ENCODE assay signal across 21 cellular contexts in the genomic region with DNA sequence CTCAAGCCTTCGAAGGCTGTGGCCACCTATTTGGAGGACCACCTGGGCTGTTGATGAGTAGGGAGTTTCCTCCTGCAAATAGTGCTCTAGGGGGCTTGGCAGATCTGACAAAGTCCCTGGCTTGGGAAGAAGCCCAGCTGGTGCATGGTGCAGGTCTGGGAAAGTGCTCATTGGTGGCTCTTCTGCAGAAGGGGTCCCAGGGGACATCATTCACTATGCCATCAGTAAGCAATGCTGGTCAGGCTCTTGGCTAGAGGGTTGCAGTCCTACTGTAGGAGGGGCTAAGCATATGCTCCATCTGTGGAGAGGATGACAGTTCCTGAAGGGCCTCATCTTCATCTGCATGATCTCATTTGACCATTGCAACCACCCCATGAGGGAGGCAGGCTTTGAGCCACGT. TPM values are rescaled to one million over a fixed set of nuclear protein-coding genes. Genes with fewer than 3 reads are reported as not detected.
DNase-seq lines count a peak whose midpoint lies in the region; ATAC-seq and TF ChIP-seq lines count a peak whose summit lies in the region.
"Had no signal": no experiment of that assay in that cellular context is flagged by ENCODE, and none has a peak within 500 bp of the region (broad histone marks: within the 10 kb centered on the region; RNA-seq: fewer than 3 reads in every experiment).

No MANE protein-coding gene starts in this region.

- intact Hi-C loops in left colon (cut with DNase I, micrococcal nuclease) = no loop called here

- H3K27me3 Mint-ChIP-seq in glutamatergic neuron (ENCODE audit: unreplicated experiment) = peaks cover 10% of the 10 kb centered on the region
- peaks cover 13% of the 10 kb centered on the region for H3K27me3 Mint-ChIP-seq in activated T-cell treated with anti-CD3 and anti-CD28 coated beads, Interleukin-2, amount 50 U/mL, for 72 hours (ENCODE audit: low read depth)

- H3K4me3 Mint-ChIP-seq in glutamatergic neuron (ENCODE audit: unreplicated experiment) = no peak overlapping the region
- no peak overlapping the region for H3K4me3 Mint-ChIP-seq in stimulated activated effector memory CD8-positive, alpha-beta T cell treated with anti-CD3 and anti-CD28 coated beads, Interleukin-12 subunit alpha, Interleukin-12 subunit beta, amount 100 ng/mL, for 72 hours
- H3K4me3 Mint-ChIP-seq in activated T-cell treated with anti-CD3 and anti-CD28 coated beads, Interleukin-2, amount 50 U/mL, for 72 hours = no peak overlapping the region
- H3K4me3 Mint-ChIP-seq: CD14-positive monocyte had no signal

- DNase-seq in NCI-H1694 (lab: John Stamatoyannopoulos, UW) (peak; percentile 26), NCI-H1694 treated with DMSO at 0.1 percent for 48 hours (lab: John Stamatoyannopoulos, UW) (no peak), NCI-H1092 (lab: John Stamatoyannopoulos, UW) (peak; percentile 32), NCI-H82 treated with DMSO at 0.1 percent for 48 hours (lab: John Stamatoyannopoulos, UW; ENCODE audit: unreplicated experiment) (peak; percentile 36), glutamatergic neuron (no peak), left colon (no peak)
- no peak for DNase-seq in stimulated activated effector memory CD8-positive, alpha-beta T cell treated with anti-CD3 and anti-CD28 coated beads, Interleukin-12 subunit alpha, Interleukin-12 subunit beta, amount 100 ng/mL, for 72 hours (ENCODE audit: low spot score in 2 of 2)
- no peak for DNase-seq in activated T-cell treated with anti-CD3 and anti-CD28 coated beads, Interleukin-2, amount 50 U/mL, for 72 hours
- DNase-seq: AML-193; EL; GF-D8; Kasumi-1; NCI-H146; NCI-H2081; NCI-H2227 treated with DMSO at 0.1 percent for 48 hours; NK-92 treated with Interleukin-12 subunit alpha and Interleukin-12 subunit beta, amount 100 ng/mL, for 24 hours; SIG-M5 had no signal

- TF ChIP-seq CTCF in glutamatergic neuron (IDR thresholded peaks at IDR 0.05; ENCODE audit: partially characterized antibody, unreplicated experiment) = no peak

- no peak for ATAC-seq in left colon
- no peak for ATAC-seq in stimulated activated effector memory CD8-positive, alpha-beta T cell treated with anti-CD3 and anti-CD28 coated beads, Interleukin-12 subunit alpha, Interleukin-12 subunit beta, amount 100 ng/mL, for 72 hours
- ATAC-seq in activated T-cell treated with anti-CD3 and anti-CD28 coated beads, Interleukin-2, amount 50 U/mL, for 72 hours (replicated peaks in 1 of 2) = no peak
- ATAC-seq: Panc1, SK-N-SH treated with all-trans-retinoic acid at 6 μM for 48 hours had no signal

- H3K9me3 Mint-ChIP-seq in glutamatergic neuron (ENCODE audit: unreplicated experiment) = peaks cover 16% of the 10 kb centered on the region
- no peaks in the 10 kb centered on the region for H3K9me3 Mint-ChIP-seq in stimulated activated effector memory CD8-positive, alpha-beta T cell treated with anti-CD3 and anti-CD28 coated beads, Interleukin-12 subunit alpha, Interleukin-12 subunit beta, amount 100 ng/mL, for 72 hours
- no peaks in the 10 kb centered on the region for H3K9me3 Mint-ChIP-seq in activated T-cell treated with anti-CD3 and anti-CD28 coated beads, Interleukin-2, amount 50 U/mL, for 72 hours
- H3K9me3 Mint-ChIP-seq: CD14-positive monocyte had no signal

- peaks cover 49% of the 10 kb centered on the region for H3K4me1 Mint-ChIP-seq in glutamatergic neuron (ENCODE audit: low read depth, unreplicated experiment)
- H3K4me1 Mint-ChIP-seq in stimulated activated effector memory CD8-positive, alpha-beta T cell treated with anti-CD3 and anti-CD28 coated beads, Interleukin-12 subunit alpha, Interleukin-12 subunit beta, amount 100 ng/mL, for 72 hours = peaks cover 13% of the 10 kb centered on the region
- no peaks in the 10 kb centered on the region for H3K4me1 Mint-ChIP-seq in activated T-cell treated with anti-CD3 and anti-CD28 coated beads, Interleukin-2, amount 50 U/mL, for 72 hours (ENCODE audit: low read depth)

- H3K36me3 Mint-ChIP-seq in glutamatergic neuron (ENCODE audit: unreplicated experiment) = no peaks in the 10 kb centered on the region
- H3K36me3 Mint-ChIP-seq in stimulated activated effector memory CD8-positive, alpha-beta T cell treated with anti-CD3 and anti-CD28 coated beads, Interleukin-12 subunit alpha, Interleukin-12 subunit beta, amount 100 ng/mL, for 72 hours = no peaks in the 10 kb centered on the region
- no peaks in the 10 kb centered on the region for H3K36me3 Mint-ChIP-seq in activated T-cell treated with anti-CD3 and anti-CD28 coated beads, Interleukin-2, amount 50 U/mL, for 72 hours (ENCODE audit: insufficient read depth in 2 of 2)
- H3K36me3 Mint-ChIP-seq: CD14-positive monocyte had no signal

- peak overlapping the region; percentile 33 for H3K27ac Mint-ChIP-seq in glutamatergic neuron (ENCODE audit: unreplicated experiment)
- no peak overlapping the region for H3K27ac Mint-ChIP-seq in stimulated activated effector memory CD8-positive, alpha-beta T cell treated with anti-CD3 and anti-CD28 coated beads, Interleukin-12 subunit alpha, Interleukin-12 subunit beta, amount 100 ng/mL, for 72 hours
- no peak overlapping the region for H3K27ac Mint-ChIP-seq in activated T-cell treated with anti-CD3 and anti-CD28 coated beads, Interleukin-2, amount 50 U/mL, for 72 hours
- H3K27ac Mint-ChIP-seq: CD14-positive monocyte had no signal

RNA-seq across cellular contexts. Expression of a gene that starts 31.6 kb away (rescaled TPM):
- total RNA-seq in glutamatergic neuron (ENCODE audit: unreplicated experiment) (59.8 TPM), left colon (under 1 TPM; 0.59 to 0.76 TPM)
- under 1 TPM; 0.62 to 0.74 TPM for total RNA-seq in activated T-cell treated with anti-CD3 and anti-CD28 coated beads, Interleukin-2, amount 50 U/mL, for 72 hours
- total RNA-seq: MCF 10A had no signal

Comparison
In these comparisons a context has a peak if more than half of its experiments do, and no peak if none do; other contexts are left out.
1. DNase-seq: peak in NCI-H1694 (single experiment), NCI-H1092 (single experiment) and NCI-H82 treated with DMSO at 0.1 percent for 48 hours (single experiment); none in NCI-H1694 treated with DMSO at 0.1 percent for 48 hours (single experiment), glutamatergic neuron (single experiment), left colon (0 of 2), stimulated activated effector memory CD8-positive, alpha-beta T cell treated with anti-CD3 and anti-CD28 coated beads, Interleukin-12 subunit alpha, Interleukin-12 subunit beta, amount 100 ng/mL, for 72 hours (0 of 2) and activated T-cell treated with anti-CD3 and anti-CD28 coated beads, Interleukin-2, amount 50 U/mL, for 72 hours (0 of 2).
2. RNA of a gene that starts 31.6 kb away (total RNA-seq): 59.8 TPM in glutamatergic neuron (single experiment); 0.59 to 0.76 TPM in left colon and 0.62 to 0.74 TPM in activated T-cell treated with anti-CD3 and anti-CD28 coated beads, Interleukin-2, amount 50 U/mL, for 72 hours; every median in the first group is over 10 times any median in the second.